ENCODE assay signal across 1 cellular context in the genomic region with DNA sequence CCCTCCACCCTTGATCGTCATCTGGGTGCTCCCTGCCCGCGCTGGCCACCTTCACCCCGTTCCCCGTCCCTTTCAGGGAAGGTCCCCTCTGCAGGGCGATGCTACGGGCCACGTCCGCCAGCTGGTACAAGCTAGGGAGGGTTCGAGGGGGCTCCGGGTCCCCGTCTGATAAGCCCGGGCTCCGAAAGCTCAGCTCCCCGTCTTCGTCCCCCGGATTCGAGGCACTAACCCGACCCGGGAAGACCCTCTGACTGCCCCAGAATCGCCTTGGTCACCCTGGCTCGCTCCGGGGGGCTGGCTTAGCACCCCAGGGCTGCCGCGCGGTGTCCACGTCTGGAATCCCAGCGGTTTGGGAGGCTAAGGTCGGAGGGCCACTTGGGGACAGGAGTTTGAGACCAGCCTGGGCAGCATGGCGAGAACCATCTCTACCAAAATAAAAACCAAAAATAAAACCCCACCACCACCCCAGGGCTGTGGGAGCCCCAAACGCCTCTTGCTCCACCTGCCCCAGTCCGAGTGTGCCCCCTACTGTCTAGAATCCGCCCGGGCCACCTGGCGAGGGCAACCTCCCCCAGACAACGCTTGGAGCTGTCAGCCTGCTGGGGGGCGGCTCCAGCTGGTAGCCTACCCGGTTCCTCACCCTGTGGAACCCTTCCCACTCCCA.
TF ChIP-seq lines count a peak whose summit lies in the region.

No MANE protein-coding gene starts in this region.

TF ChIP-seq in GM12878, 131 proteins besides CTCF, POLR2A, EP300 and RAD21 (continued from another document):
- TF ChIP-seq, protein P1, sequence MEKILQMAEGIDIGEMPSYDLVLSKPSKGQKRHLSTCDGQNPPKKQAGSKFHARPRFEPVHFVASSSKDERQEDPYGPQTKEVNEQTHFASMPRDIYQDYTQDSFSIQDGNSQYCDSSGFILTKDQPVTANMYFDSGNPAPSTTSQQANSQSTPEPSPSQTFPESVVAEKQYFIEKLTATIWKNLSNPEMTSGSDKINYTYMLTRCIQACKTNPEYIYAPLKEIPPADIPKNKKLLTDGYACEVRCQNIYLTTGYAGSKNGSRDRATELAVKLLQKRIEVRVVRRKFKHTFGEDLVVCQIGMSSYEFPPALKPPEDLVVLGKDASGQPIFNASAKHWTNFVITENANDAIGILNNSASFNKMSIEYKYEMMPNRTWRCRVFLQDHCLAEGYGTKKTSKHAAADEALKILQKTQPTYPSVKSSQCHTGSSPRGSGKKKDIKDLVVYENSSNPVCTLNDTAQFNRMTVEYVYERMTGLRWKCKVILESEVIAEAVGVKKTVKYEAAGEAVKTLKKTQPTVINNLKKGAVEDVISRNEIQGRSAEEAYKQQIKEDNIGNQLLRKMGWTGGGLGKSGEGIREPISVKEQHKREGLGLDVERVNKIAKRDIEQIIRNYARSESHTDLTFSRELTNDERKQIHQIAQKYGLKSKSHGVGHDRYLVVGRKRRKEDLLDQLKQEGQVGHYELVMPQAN (conservative IDR thresholded peaks at IDR 0.05): peak; percentile 32; the same call in 1 of the 2 replicates
- TF ChIP-seq PAX5 (IDR thresholded peaks at IDR 0.05; ENCODE audit: borderline replicate concordance, low read depth, low read length) (no peak), POU2F2 (IDR thresholded peaks at IDR 0.05; ENCODE audit: borderline replicate concordance, low read depth, low read length) (0 out of 3 replicates have a peak, but pooled peaks have one; percentile 33), TARDBP (IDR thresholded peaks at IDR 0.05; ENCODE audit: borderline replicate concordance) (no peak), IKZF1 (conservative IDR thresholded peaks at IDR 0.05) (0 out of 2 replicates have a peak, but pooled peaks have one; percentile 32), SPI1 (IDR thresholded peaks at IDR 0.05; ENCODE audit: borderline replicate concordance, insufficient read depth, low read depth, low read length) (no peak), SREBF2 (IDR thresholded peaks at IDR 0.05; ENCODE audit: low read length) (no peak), NR2C1 (IDR thresholded peaks at IDR 0.05) (no peak), LARP7 (IDR thresholded peaks at IDR 0.05) (no peak), POLR2AphosphoS5 (IDR thresholded peaks at IDR 0.05; ENCODE audit: low read length) (no peak), SMC3 (IDR thresholded peaks at IDR 0.05; ENCODE audit: borderline replicate concordance, low read length) (peak; percentile 85), MTA2 (IDR thresholded peaks at IDR 0.05; ENCODE audit: low read depth) (no peak), RAD51 (IDR thresholded peaks at IDR 0.05) (no peak), RUNX3 (IDR thresholded peaks at IDR 0.05; ENCODE audit: low read length) (peak; percentile 23; the same call in 1 of the 2 replicates), GATAD2B (conservative IDR thresholded peaks at IDR 0.05; ENCODE audit: low read depth) (no peak), CEBPB (IDR thresholded peaks at IDR 0.05; ENCODE audit: borderline replicate concordance in 1 of 2, low read depth in 2 of 2, low read length in 2 of 2) (no peak), HCFC1 (IDR thresholded peaks at IDR 0.05; ENCODE audit: low read length) (no peak), NFXL1 (IDR thresholded peaks at IDR 0.05; ENCODE audit: borderline replicate concordance) (no peak), ZBED1 (IDR thresholded peaks at IDR 0.05; ENCODE audit: borderline replicate concordance) (no peak), TCF7 (IDR thresholded peaks at IDR 0.05; ENCODE audit: borderline replicate concordance) (no peak)
- TF ChIP-seq, protein P2, sequence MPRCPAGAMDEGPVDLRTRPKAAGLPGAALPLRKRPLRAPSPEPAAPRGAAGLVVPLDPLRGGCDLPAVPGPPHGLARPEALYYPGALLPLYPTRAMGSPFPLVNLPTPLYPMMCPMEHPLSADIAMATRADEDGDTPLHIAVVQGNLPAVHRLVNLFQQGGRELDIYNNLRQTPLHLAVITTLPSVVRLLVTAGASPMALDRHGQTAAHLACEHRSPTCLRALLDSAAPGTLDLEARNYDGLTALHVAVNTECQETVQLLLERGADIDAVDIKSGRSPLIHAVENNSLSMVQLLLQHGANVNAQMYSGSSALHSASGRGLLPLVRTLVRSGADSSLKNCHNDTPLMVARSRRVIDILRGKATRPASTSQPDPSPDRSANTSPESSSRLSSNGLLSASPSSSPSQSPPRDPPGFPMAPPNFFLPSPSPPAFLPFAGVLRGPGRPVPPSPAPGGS (IDR thresholded peaks at IDR 0.05; ENCODE audit: borderline replicate concordance, insufficient read depth, low read depth, low read length, poor library complexity, severe bottlenecking): no peak
- TF ChIP-seq, protein P3, sequence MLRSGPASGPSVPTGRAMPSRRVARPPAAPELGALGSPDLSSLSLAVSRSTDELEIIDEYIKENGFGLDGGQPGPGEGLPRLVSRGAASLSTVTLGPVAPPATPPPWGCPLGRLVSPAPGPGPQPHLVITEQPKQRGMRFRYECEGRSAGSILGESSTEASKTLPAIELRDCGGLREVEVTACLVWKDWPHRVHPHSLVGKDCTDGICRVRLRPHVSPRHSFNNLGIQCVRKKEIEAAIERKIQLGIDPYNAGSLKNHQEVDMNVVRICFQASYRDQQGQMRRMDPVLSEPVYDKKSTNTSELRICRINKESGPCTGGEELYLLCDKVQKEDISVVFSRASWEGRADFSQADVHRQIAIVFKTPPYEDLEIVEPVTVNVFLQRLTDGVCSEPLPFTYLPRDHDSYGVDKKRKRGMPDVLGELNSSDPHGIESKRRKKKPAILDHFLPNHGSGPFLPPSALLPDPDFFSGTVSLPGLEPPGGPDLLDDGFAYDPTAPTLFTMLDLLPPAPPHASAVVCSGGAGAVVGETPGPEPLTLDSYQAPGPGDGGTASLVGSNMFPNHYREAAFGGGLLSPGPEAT (IDR thresholded peaks at IDR 0.05; ENCODE audit: low read depth): no peak
- TF ChIP-seq, protein P4, sequence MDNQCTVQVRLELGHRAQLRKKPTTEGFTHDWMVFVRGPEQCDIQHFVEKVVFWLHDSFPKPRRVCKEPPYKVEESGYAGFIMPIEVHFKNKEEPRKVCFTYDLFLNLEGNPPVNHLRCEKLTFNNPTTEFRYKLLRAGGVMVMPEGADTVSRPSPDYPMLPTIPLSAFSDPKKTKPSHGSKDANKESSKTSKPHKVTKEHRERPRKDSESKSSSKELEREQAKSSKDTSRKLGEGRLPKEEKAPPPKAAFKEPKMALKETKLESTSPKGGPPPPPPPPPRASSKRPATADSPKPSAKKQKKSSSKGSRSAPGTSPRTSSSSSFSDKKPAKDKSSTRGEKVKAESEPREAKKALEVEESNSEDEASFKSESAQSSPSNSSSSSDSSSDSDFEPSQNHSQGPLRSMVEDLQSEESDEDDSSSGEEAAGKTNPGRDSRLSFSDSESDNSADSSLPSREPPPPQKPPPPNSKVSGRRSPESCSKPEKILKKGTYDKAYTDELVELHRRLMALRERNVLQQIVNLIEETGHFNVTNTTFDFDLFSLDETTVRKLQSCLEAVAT (IDR thresholded peaks at IDR 0.05): 0 out of 2 replicates have a peak, but pooled peaks have one; percentile 57
- TF ChIP-seq, protein P5, sequence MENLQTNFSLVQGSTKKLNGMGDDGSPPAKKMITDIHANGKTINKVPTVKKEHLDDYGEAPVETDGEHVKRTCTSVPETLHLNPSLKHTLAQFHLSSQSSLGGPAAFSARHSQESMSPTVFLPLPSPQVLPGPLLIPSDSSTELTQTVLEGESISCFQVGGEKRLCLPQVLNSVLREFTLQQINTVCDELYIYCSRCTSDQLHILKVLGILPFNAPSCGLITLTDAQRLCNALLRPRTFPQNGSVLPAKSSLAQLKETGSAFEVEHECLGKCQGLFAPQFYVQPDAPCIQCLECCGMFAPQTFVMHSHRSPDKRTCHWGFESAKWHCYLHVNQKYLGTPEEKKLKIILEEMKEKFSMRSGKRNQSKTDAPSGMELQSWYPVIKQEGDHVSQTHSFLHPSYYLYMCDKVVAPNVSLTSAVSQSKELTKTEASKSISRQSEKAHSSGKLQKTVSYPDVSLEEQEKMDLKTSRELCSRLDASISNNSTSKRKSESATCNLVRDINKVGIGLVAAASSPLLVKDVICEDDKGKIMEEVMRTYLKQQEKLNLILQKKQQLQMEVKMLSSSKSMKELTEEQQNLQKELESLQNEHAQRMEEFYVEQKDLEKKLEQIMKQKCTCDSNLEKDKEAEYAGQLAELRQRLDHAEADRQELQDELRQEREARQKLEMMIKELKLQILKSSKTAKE (IDR thresholded peaks at IDR 0.05; ENCODE audit: low read depth, poor library complexity, severe bottlenecking): peak; percentile 36
- TF ChIP-seq, protein P6, sequence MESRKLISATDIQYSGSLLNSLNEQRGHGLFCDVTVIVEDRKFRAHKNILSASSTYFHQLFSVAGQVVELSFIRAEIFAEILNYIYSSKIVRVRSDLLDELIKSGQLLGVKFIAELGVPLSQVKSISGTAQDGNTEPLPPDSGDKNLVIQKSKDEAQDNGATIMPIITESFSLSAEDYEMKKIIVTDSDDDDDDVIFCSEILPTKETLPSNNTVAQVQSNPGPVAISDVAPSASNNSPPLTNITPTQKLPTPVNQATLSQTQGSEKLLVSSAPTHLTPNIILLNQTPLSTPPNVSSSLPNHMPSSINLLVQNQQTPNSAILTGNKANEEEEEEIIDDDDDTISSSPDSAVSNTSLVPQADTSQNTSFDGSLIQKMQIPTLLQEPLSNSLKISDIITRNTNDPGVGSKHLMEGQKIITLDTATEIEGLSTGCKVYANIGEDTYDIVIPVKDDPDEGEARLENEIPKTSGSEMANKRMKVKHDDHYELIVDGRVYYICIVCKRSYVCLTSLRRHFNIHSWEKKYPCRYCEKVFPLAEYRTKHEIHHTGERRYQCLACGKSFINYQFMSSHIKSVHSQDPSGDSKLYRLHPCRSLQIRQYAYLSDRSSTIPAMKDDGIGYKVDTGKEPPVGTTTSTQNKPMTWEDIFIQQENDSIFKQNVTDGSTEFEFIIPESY (IDR thresholded peaks at IDR 0.05): no peak
